8 cellular contexts compared by ENCODE assay signal in genomic region chr1:198638894-198639319, GRCh38. TPM values are rescaled to one million over a fixed set of nuclear protein-coding genes. Genes with fewer than 3 reads are reported as not detected.
DNase-seq lines count a peak whose midpoint lies in the region; ATAC-seq, FAIRE-seq and TF ChIP-seq lines count a peak whose summit lies in the region.

Gene PTPRC, plus strand, starts transcription at chr1:198639040. Its CDS starts 229 bp downstream, at chr1:198639269.

- intact Hi-C loops in sigmoid colon (cut with DNase I), result no loop called here

- 33 to 62% methylated on average over 5 of the region's 5 CpGs for WGBS in sigmoid colon, 2 donors

- DNase-seq in GM12892 (ENCODE audit: insufficient read length) (no peak), caudate nucleus (lab: John Stamatoyannopoulos, UW) (peak in 1 of 61 donors; percentile 27), sigmoid colon (no peak), NCI-H187 (lab: John Stamatoyannopoulos, UW) (no peak), retina (no peak)
- DNase-seq in Jurkat, Clone E6-1 (ENCODE audit: low read depth, low spot score), result peak; percentile 92
- DNase-seq in activated CD4-positive, alpha-beta T cell treated with anti-CD3 and anti-CD28 coated beads for 4 hours, result no peak

- H3K4me1 ChIP-seq in sigmoid colon, result no peaks in the 10 kb centered on the region

- H3K36me3 ChIP-seq in sigmoid colon, result no peaks in the 10 kb centered on the region

- H3K9me3 ChIP-seq in sigmoid colon, result no peaks in the 10 kb centered on the region

- ATAC-seq in GM21526 (IDR thresholded peaks at IDR 0.05; ENCODE audit: low FRiP score, unreplicated experiment), result peak; percentile 77

- TF ChIP-seq POLR2A in GM12892 (IDR thresholded peaks at IDR 0.05; ENCODE audit: low read depth, low read length), result peak; percentile 71
- TF ChIP-seq POLR2A in sigmoid colon (IDR thresholded peaks at IDR 0.05), result no peak

- FAIRE-seq in GM12892 (lab: Jason Lieb, UNC), result peak; percentile 98

- no peaks in the 10 kb centered on the region for H3K27me3 ChIP-seq in sigmoid colon

- TF ChIP-seq EP300 in sigmoid colon (IDR thresholded peaks at IDR 0.05), result no peak

- H3K4me3 ChIP-seq in Jurkat, Clone E6-1 (ENCODE audit: low read length), result peak within 1 kb of the TSS; percentile 73
- peak within 1 kb of the TSS in 2 of 4 donors; percentile 18 to 34 for H3K4me3 ChIP-seq in sigmoid colon

- TF ChIP-seq CTCF in sigmoid colon (IDR thresholded peaks at IDR 0.05), result no peak

- H3K27ac ChIP-seq in caudate nucleus (ENCODE audit: low read depth, low read length) (peak within 1 kb of the TSS; percentile 3), sigmoid colon (peak within 1 kb of the TSS in 2 of 4 donors; percentile 2 to 40)

RNA-seq across cellular contexts. Expression of gene PTPRC, which starts in this region (rescaled TPM):
- 102 TPM for polyA plus RNA-seq in GM12892 (2012; ENCODE audit: missing spikeins)
- 402 TPM for polyA plus RNA-seq in Jurkat, Clone E6-1 (2012; ENCODE audit: insufficient read depth, insufficient read length)
- total RNA-seq in sigmoid colon, result 10 to 100 TPM; 11.6 to 18.6 (median 12.2) TPM
- polyA plus RNA-seq in sigmoid colon, result 10 to 100 TPM in 2 of 3 donors, 1 to 10 TPM in 1; 4.8 to 78.6 (median 16.4) TPM
